Comparison of ENCODE assay signal across 17 cellular contexts in the genomic region with DNA sequence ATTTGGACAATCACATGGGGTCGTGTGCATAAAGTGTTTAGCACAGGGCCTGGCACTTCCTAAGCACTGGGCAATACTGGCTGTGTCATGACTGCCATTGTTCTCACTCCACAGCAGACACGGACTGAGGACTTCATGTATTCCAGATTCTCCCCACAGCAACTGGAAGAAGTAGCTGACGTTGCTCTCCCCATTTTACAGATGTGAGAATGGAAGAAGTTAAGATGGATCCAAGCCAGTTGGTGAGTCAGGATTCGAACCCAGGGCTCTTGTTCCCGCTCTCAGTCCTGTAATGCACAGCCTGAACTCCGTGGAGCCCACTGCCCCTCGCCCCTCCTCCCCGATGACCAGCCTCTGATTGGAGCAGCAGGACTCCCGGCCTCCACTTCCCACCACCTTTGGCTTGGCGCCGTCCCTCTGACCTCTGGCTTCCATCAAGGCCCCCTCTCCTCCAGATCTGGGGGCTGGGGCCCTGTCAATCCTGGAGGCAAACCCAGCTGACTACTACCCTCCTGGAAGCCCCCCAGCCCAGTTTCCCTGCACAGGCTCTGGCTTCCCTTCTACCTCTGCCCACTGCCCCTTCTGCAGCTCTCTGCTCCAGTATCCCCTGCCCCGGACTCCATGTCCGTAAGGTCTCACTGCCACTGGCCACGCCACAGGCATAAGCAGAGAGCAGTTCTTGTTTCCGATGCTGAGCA. TPM values are rescaled to one million over a fixed set of nuclear protein-coding genes. Genes with fewer than 3 reads are reported as not detected.
DNase-seq lines count a peak whose midpoint lies in the region; FAIRE-seq and TF ChIP-seq lines count a peak whose summit lies in the region.
"Had no signal": no experiment of that assay in that cellular context is flagged by ENCODE, and none has a peak within 500 bp of the region (broad histone marks: within the 10 kb centered on the region; RNA-seq: fewer than 3 reads in every experiment).

No MANE protein-coding gene starts in this region.

- no peak overlapping the region for H3K14ac ChIP-seq in H1 (ENCODE audit: insufficient read length)

- WGBS in H1 (ENCODE audit: extremely low coverage in 1 of 2, insufficient coverage in 1 of 2, insufficient read length in 1 of 2, insufficient replicate concordance in 2 of 2, low coverage in 1 of 2, low lambda C conversion rate in 2 of 2, missing lambda C conversion rate in 1 of 2), 2 experiments = 94% methylated on average over 15 of the region's 15 CpGs; no CpG with 5 or more reads in 1 of the 2 experiments

- peaks cover 4% of the 10 kb centered on the region for H3K36me3 ChIP-seq in CD8-positive, alpha-beta memory T cell (ENCODE audit: insufficient read depth, low read length)
- H3K36me3 ChIP-seq in H1 (ENCODE audit: control insufficient read depth in 2 of 4, insufficient read depth in 4 of 4, low read length in 3 of 4) = no peaks in the 10 kb centered on the region
- H3K36me3 ChIP-seq: BE2C had no signal

- no peak for TF ChIP-seq EP300 in H1 (IDR thresholded peaks at IDR 0.05; ENCODE audit: borderline replicate concordance in 1 of 2, low read depth in 2 of 2, low read length in 2 of 2)

- no peak for DNase-seq in activated naive CD4-positive, alpha-beta T cell treated with anti-CD3 and anti-CD28 coated beads for 36 hours
- no peak for DNase-seq in activated naive CD4-positive, alpha-beta T cell treated with anti-CD3 and anti-CD28 coated beads, Interleukin-2, amount 10 ng/mL, durations not matched to agents 7 days and 5 days
- no peak for DNase-seq in CD8-positive, alpha-beta memory T cell
- DNase-seq in H1 (ENCODE audit: low read depth in 1 of 2, low spot score in 2 of 2) (no peak), neural crest cell (ENCODE audit: low read depth, low spot score) (no peak), dedifferentiated amniotic fluid mesenchymal stem cell (ENCODE audit: extremely low spot score) (no peak), iPS-NIHi7 (ENCODE audit: extremely low spot score) (no peak)
- DNase-seq in stimulated activated CD4-positive, alpha-beta T cell treated with anti-CD3 and anti-CD28 coated beads, Interleukin-2, amount 100 ng/mL, for 48 hours = no peak
- DNase-seq: 8988T, BE2C, KG1, NCI-H1417 treated with DMSO at 0.1 percent for 48 hours, NCI-H2029, NCI-H510A, NCI-H774 had no signal

- no peaks in the 10 kb centered on the region; the same call in 1 of the 2 replicates for H3K79me1 ChIP-seq in H1 (ENCODE audit: low read depth, low read length)

- H3K23me2 ChIP-seq in H1 (ENCODE audit: low read depth, low read length) = peaks cover 8% of the 10 kb centered on the region; the same call in 1 of the 2 replicates

- H2BK120ac ChIP-seq in H1 (replicated peaks; ENCODE audit: low read depth, low read length) = no peak overlapping the region

- no peaks in the 10 kb centered on the region for H3K27me3 Mint-ChIP-seq in activated naive CD4-positive, alpha-beta T cell treated with anti-CD3 and anti-CD28 coated beads for 36 hours (ENCODE audit: low read depth)
- no peaks in the 10 kb centered on the region for H3K27me3 Mint-ChIP-seq in activated naive CD4-positive, alpha-beta T cell treated with anti-CD3 and anti-CD28 coated beads, Interleukin-2, amount 10 ng/mL, durations not matched to agents 7 days and 5 days
- no peaks in the 10 kb centered on the region for H3K27me3 Mint-ChIP-seq in CD8-positive, alpha-beta memory T cell
- H3K27me3 Mint-ChIP-seq in neural crest cell (ENCODE audit: low read depth) = no peaks in the 10 kb centered on the region

- H3K23ac ChIP-seq in H1 (ENCODE audit: insufficient read length) = no peak overlapping the region

- no peaks in the 10 kb centered on the region for H3K9me3 Mint-ChIP-seq in activated naive CD4-positive, alpha-beta T cell treated with anti-CD3 and anti-CD28 coated beads for 36 hours
- no peaks in the 10 kb centered on the region for H3K9me3 Mint-ChIP-seq in activated naive CD4-positive, alpha-beta T cell treated with anti-CD3 and anti-CD28 coated beads, Interleukin-2, amount 10 ng/mL, durations not matched to agents 7 days and 5 days
- no peaks in the 10 kb centered on the region for H3K9me3 Mint-ChIP-seq in CD8-positive, alpha-beta memory T cell
- no peaks in the 10 kb centered on the region for H3K9me3 Mint-ChIP-seq in neural crest cell
- H3K9me3 Mint-ChIP-seq: GM23338 had no signal

- no peak overlapping the region for H3K4me2 ChIP-seq in H1 (ENCODE audit: insufficient read depth in 1 of 2, low read depth in 2 of 2, low read length in 2 of 2)
- H3K4me2 ChIP-seq: GM23338 had no signal

- H2AFZ ChIP-seq in H1 (ENCODE audit: low read length) = no peak overlapping the region
- H2AFZ ChIP-seq: GM23338 had no signal

- no peak overlapping the region for H3K9ac ChIP-seq in H1 (replicated peaks in 1 of 4; ENCODE audit: extremely low read depth in 1 of 4, low read depth in 3 of 4, low read length in 3 of 4)

- H2BK15ac ChIP-seq in H1 (ENCODE audit: low read length) = no peak overlapping the region

- TF ChIP-seq POLR2A in H1 (IDR thresholded peaks at IDR 0.05; ENCODE audit: control extremely low read depth in 1 of 2, low read depth in 2 of 2, low read length in 2 of 2) = no peak

- peaks cover 99% of the 10 kb centered on the region for H3K4me1 ChIP-seq in CD8-positive, alpha-beta memory T cell (ENCODE audit: insufficient read depth, low read length)
- peaks cover 0 to 24% (median 9%) of the 10 kb centered on the region in 4 experiments; a peak in 5 of 7 replicates for H3K4me1 ChIP-seq in H1 (replicated peaks in 1 of 4; ENCODE audit: control insufficient read depth in 3 of 4, insufficient read depth in 4 of 4, low read length in 3 of 4)
- H3K4me1 ChIP-seq: BE2C had no signal

- peaks cover 23% of the 10 kb centered on the region for H3K4me1 Mint-ChIP-seq in activated naive CD4-positive, alpha-beta T cell treated with anti-CD3 and anti-CD28 coated beads for 36 hours (ENCODE audit: low read depth)
- H3K4me1 Mint-ChIP-seq in activated naive CD4-positive, alpha-beta T cell treated with anti-CD3 and anti-CD28 coated beads, Interleukin-2, amount 10 ng/mL, durations not matched to agents 7 days and 5 days = no peaks in the 10 kb centered on the region
- peaks cover 17 to 34% (median 32%) of the 10 kb centered on the region in 3 donors for H3K4me1 Mint-ChIP-seq in CD8-positive, alpha-beta memory T cell
- peaks cover 49% of the 10 kb centered on the region for H3K4me1 Mint-ChIP-seq in neural crest cell

- no peaks in the 10 kb centered on the region for H3K79me2 ChIP-seq in H1 (ENCODE audit: control insufficient read depth in 1 of 2, insufficient read depth in 2 of 2, low read length in 2 of 2)

- peak overlapping the region; percentile 92; the same call in 1 of the 2 replicates for H2BK20ac ChIP-seq in H1 (ENCODE audit: low read length)

- no peaks in the 10 kb centered on the region for H3K9me3 ChIP-seq in CD8-positive, alpha-beta memory T cell (ENCODE audit: low read length)
- no peaks in the 10 kb centered on the region for H3K9me3 ChIP-seq in H1 (ENCODE audit: insufficient read depth in 2 of 2, low read depth in 1 of 2, low read length in 1 of 2)
- H3K9me3 ChIP-seq: BE2C had no signal

- no peak overlapping the region for H3K27ac ChIP-seq in CD8-positive, alpha-beta memory T cell (ENCODE audit: low read depth, low read length)
- H3K27ac ChIP-seq in H1 (ENCODE audit: low read depth, low read length) = no peak overlapping the region

- H4K5ac ChIP-seq in H1 (ENCODE audit: insufficient read length, low read depth, low read length) = no peak overlapping the region

- no peak overlapping the region for H3K56ac ChIP-seq in H1 (replicated peaks; ENCODE audit: insufficient read length, low read depth, low read length)

- H3K27me3 ChIP-seq in CD8-positive, alpha-beta memory T cell (ENCODE audit: insufficient read depth, low read length, poor library complexity, severe bottlenecking) = no peaks in the 10 kb centered on the region
- H3K27me3 ChIP-seq in H1 (replicated peaks in 1 of 4; ENCODE audit: control insufficient read depth in 3 of 4, extremely low read depth in 1 of 4, insufficient read depth in 3 of 4, low read length in 3 of 4) = peaks cover 0 to 2% (median 1%) of the 10 kb centered on the region in 4 experiments; a peak in 2 of 7 replicates
- H3K27me3 ChIP-seq: BE2C had no signal

- no peak overlapping the region for H2BK5ac ChIP-seq in H1 (ENCODE audit: low read depth, low read length)

- no peak overlapping the region for H4K91ac ChIP-seq in H1 (replicated peaks; ENCODE audit: insufficient read length, low read length)

- intact Hi-C loops in activated naive CD4-positive, alpha-beta T cell treated with anti-CD3 and anti-CD28 coated beads for 36 hours (cut with micrococcal nuclease) = no loop called here

- H2AK5ac ChIP-seq in H1 (ENCODE audit: low read depth, low read length) = 0 out of 2 replicates have a peak overlapping the region, but pooled peaks have one; percentile 26

- no peak for FAIRE-seq in H1 (lab: Jason Lieb, UNC)
- FAIRE-seq: GM12892 had no signal

- CTCF ChIA-PET in activated naive CD4-positive, alpha-beta T cell treated with anti-CD3 and anti-CD28 coated beads for 36 hours (lab: Charles Lee) = interaction anchor here (0.6 to 1.5 kb wide), 2 partner anchors 44 to 80 kb away, joined by 3 to 5 read pairs; no protein-coding TSS in a partner anchor
- CTCF ChIA-PET in activated naive CD4-positive, alpha-beta T cell treated with anti-CD3 and anti-CD28 coated beads, Interleukin-2, amount 10 ng/mL, durations not matched to agents 7 days and 5 days (lab: Charles Lee) = no interaction called here
- CTCF ChIA-PET in CD8-positive, alpha-beta memory T cell (lab: Charles Lee) = interaction anchor here (2.0 kb wide), 1 partner anchor 50 kb away, joined by 10 read pairs; no protein-coding TSS in a partner anchor
- CTCF ChIA-PET in H1 (lab: Charles Lee; ENCODE audit: partially characterized antibody) = interaction anchor here (0.6 to 1.3 kb wide), 6 partner anchors 10 to 87 kb away, joined by 3 to 4 read pairs (median 3); no protein-coding TSS in a partner anchor

- H3K4ac ChIP-seq in H1 (replicated peaks; ENCODE audit: insufficient read length, low read depth, low read length) = no peak overlapping the region

- H3K27ac Mint-ChIP-seq in activated naive CD4-positive, alpha-beta T cell treated with anti-CD3 and anti-CD28 coated beads for 36 hours = peak overlapping the region; percentile 7
- H3K27ac Mint-ChIP-seq in activated naive CD4-positive, alpha-beta T cell treated with anti-CD3 and anti-CD28 coated beads, Interleukin-2, amount 10 ng/mL, durations not matched to agents 7 days and 5 days = no peak overlapping the region
- peak overlapping the region in 7 of 8 donors; percentile 70 to 90 (median 87) for H3K27ac Mint-ChIP-seq in CD8-positive, alpha-beta memory T cell
- H3K27ac Mint-ChIP-seq in neural crest cell (ENCODE audit: unreplicated experiment) = peak overlapping the region; percentile 25
- H3K27ac Mint-ChIP-seq: GM23338 had no signal

- no peak overlapping the region for H4K8ac ChIP-seq in H1 (ENCODE audit: extremely low read depth, insufficient read depth, low read length)

- no peak overlapping the region for H3K4me3 Mint-ChIP-seq in activated naive CD4-positive, alpha-beta T cell treated with anti-CD3 and anti-CD28 coated beads for 36 hours
- no peak overlapping the region for H3K4me3 Mint-ChIP-seq in activated naive CD4-positive, alpha-beta T cell treated with anti-CD3 and anti-CD28 coated beads, Interleukin-2, amount 10 ng/mL, durations not matched to agents 7 days and 5 days
- H3K4me3 Mint-ChIP-seq in CD8-positive, alpha-beta memory T cell = peak overlapping the region in 2 of 7 donors; percentile 31 to 34
- H3K4me3 Mint-ChIP-seq in neural crest cell = no peak overlapping the region
- H3K4me3 Mint-ChIP-seq: GM23338 had no signal

- peak overlapping the region; percentile 92 for H2BK12ac ChIP-seq in H1 (ENCODE audit: low read depth, low read length)

- H3K18ac ChIP-seq in H1 (ENCODE audit: extremely low read depth, low read length) = no peak overlapping the region; the same call in 1 of the 2 replicates

- H4K20me1 ChIP-seq in H1 (replicated peaks in 1 of 2; ENCODE audit: control insufficient read depth in 1 of 2, insufficient read depth in 2 of 2, low read length in 2 of 2) = peaks cover 0 to 5% of the 10 kb centered on the region in 2 experiments

- TF ChIP-seq CTCF in H1 (IDR thresholded peaks at IDR 0.05; ENCODE audit: control extremely low read depth in 1 of 3, insufficient read depth in 1 of 3, low read depth in 1 of 3, low read length in 3 of 3) = no peak
- no peak for TF ChIP-seq CTCF in neural crest cell (conservative IDR thresholded peaks at IDR 0.05)

- no peak for TF ChIP-seq RAD21 in H1 (IDR thresholded peaks at IDR 0.05 in 1 of 2, conservative IDR thresholded peaks at IDR 0.05 in 1 of 2; ENCODE audit: low read depth in 2 of 2, low read length in 2 of 2)

- POLR2A ChIA-PET in CD8-positive, alpha-beta memory T cell (lab: Charles Lee) = no interaction called here
- POLR2A ChIA-PET in H1 (lab: Charles Lee; ENCODE audit: partially characterized antibody) = interaction anchor here (0.8 to 1.4 kb wide), 2 partner anchors 9 to 10 kb away, joined by 3 to 4 read pairs; no protein-coding TSS in a partner anchor

- no peak overlapping the region for H3K4me3 ChIP-seq in CD8-positive, alpha-beta memory T cell (ENCODE audit: low read length)
- H3K4me3 ChIP-seq in H1 (ENCODE audit: extremely low read depth in 1 of 4, insufficient read depth in 2 of 4, low read depth in 3 of 4, low read length in 4 of 4) = no peak overlapping the region
- H3K4me3 ChIP-seq: GM23338 had no signal

- H3K36me3 Mint-ChIP-seq in activated naive CD4-positive, alpha-beta T cell treated with anti-CD3 and anti-CD28 coated beads for 36 hours (ENCODE audit: low read depth) = no peaks in the 10 kb centered on the region
- H3K36me3 Mint-ChIP-seq in activated naive CD4-positive, alpha-beta T cell treated with anti-CD3 and anti-CD28 coated beads, Interleukin-2, amount 10 ng/mL, durations not matched to agents 7 days and 5 days = no peaks in the 10 kb centered on the region
- H3K36me3 Mint-ChIP-seq in CD8-positive, alpha-beta memory T cell = peaks cover 0 to 2% (median 0%) of the 10 kb centered on the region in 3 donors
- H3K36me3 Mint-ChIP-seq in neural crest cell (ENCODE audit: low read depth) = no peaks in the 10 kb centered on the region

RNA-seq across cellular contexts. Expression of a gene that starts 12.7 kb away (rescaled TPM):
- total RNA-seq in activated naive CD4-positive, alpha-beta T cell treated with anti-CD3 and anti-CD28 coated beads for 36 hours = 10 to 100 TPM; 24.8 to 29.2 TPM
- total RNA-seq in CD8-positive, alpha-beta memory T cell = 10 to 100 TPM; 15.8 to 19.8 TPM
- polyA plus RNA-seq in CD8-positive, alpha-beta memory T cell = 15.4 TPM
- total RNA-seq in H1 (2021; fragmentation: NEBNext Ultra II Directional; extraction: Animal tissue kit (Norgen Biotek cat#: 25700)) = 23.5 and 23.7 TPM in 2 replicates
- polyA plus RNA-seq in H1 (2011; rRNA removed) = 15.3 and 24.9 TPM in 2 replicates
- polyA plus RNA-seq in H1 (2011; cell fraction: cytosol; rRNA removed) = 11.7 TPM
- polyA plus RNA-seq in H1 (2011; cell fraction: nucleus; rRNA removed) = 37.7 TPM
- polyA plus RNA-seq in H1 (2012, experiment 1 of 2) = 18.6 to 23.1 TPM (median 21.2 TPM) in 4 replicates
- polyA plus RNA-seq in H1 (2012, experiment 2 of 2) = 15.5 TPM
- polyA plus RNA-seq in H1 (2013, experiment 1 of 2) = 16.7 TPM
- 18.6 TPM for polyA plus RNA-seq in H1 (2013, experiment 2 of 2)
- polyA minus RNA-seq in H1 (2011; rRNA and poly(A)+ RNA removed) = 8.1 and 8.9 TPM in 2 replicates
- 14.1 TPM for polyA minus RNA-seq in H1 (2011; cell fraction: cytosol; rRNA and poly(A)+ RNA removed)
- polyA minus RNA-seq in H1 (2011; cell fraction: nucleus; rRNA and poly(A)+ RNA removed) = 14.4 TPM
- 52.3 and 53.6 TPM in 2 replicates for total RNA-seq in neural crest cell
